ENCODE assay signal across 9 cellular contexts in genomic region chr1:15702722-15703550, GRCh38. TPM values are rescaled to one million over a fixed set of nuclear protein-coding genes. Genes with fewer than 3 reads are reported as not detected.
DNase-seq lines count a peak whose midpoint lies in the region; TF ChIP-seq lines count a peak whose summit lies in the region.
"Had no signal": no experiment of that assay in that cellular context is flagged by ENCODE, and none has a peak within 500 bp of the region (broad histone marks: within the 10 kb centered on the region; RNA-seq: fewer than 3 reads in every experiment).

No MANE protein-coding gene starts in this region.

- TF ChIP-seq CTCF in SK-N-SH (IDR thresholded peaks at IDR 0.05) (peak; percentile 32; the same call in 1 of the 2 replicates), fibroblast of pulmonary artery (IDR thresholded peaks at IDR 0.05; ENCODE audit: low read length, missing control alignments) (peak; percentile 44), osteoblast (IDR thresholded peaks at IDR 0.05; ENCODE audit: extremely low read depth, low read depth, low read length) (peak; percentile 34)

- H3K27ac ChIP-seq in BLaER1 = 0 out of 2 replicates have a peak overlapping the region, but pooled peaks have one; percentile 2
- peak overlapping the region in 1 of 2 experiments; percentile 76; a peak in 2 of 4 replicates for H3K27ac ChIP-seq in SK-N-SH (ENCODE audit: low read depth in 2 of 2, low read length in 1 of 2)
- H3K27ac ChIP-seq in osteoblast (ENCODE audit: low read depth, low read length) = peak overlapping the region; percentile 96
- H3K27ac ChIP-seq: PC-9 had no signal

- H3K27me3 Mint-ChIP-seq in activated T-helper 1 cell treated with anti-CD3 and anti-CD28 coated beads, Interleukin-12 subunit alpha, Interleukin-12 subunit beta, Interleukin-2, Interleukin-4 antibody, amounts not matched to agents 30 ng/mL and 10 ng/mL and 1 ng/mL, durations not matched to agents 14 hours and 24 hours and 36 hours (ENCODE audit: insufficient read depth) = no peaks in the 10 kb centered on the region

- POLR2A ChIA-PET in SK-N-SH (lab: Yijun Ruan, JAX) = no interaction called here

- H3K27me3 ChIP-seq in BLaER1 (no peaks in the 10 kb centered on the region), SK-N-SH (ENCODE audit: insufficient read depth) (no peaks in the 10 kb centered on the region), osteoblast (ENCODE audit: insufficient read depth, low read length) (no peaks in the 10 kb centered on the region)

- H3K36me3 ChIP-seq in BLaER1 (peaks cover 58% of the 10 kb centered on the region), SK-N-SH (replicated peaks in 1 of 2; ENCODE audit: control insufficient read depth in 1 of 2, insufficient read depth in 2 of 2, low read length in 1 of 2) (no peaks in the 10 kb centered on the region), osteoblast (ENCODE audit: insufficient read depth, low read length) (peaks cover 12% of the 10 kb centered on the region)

- no peak for DNase-seq in SK-N-SH
- DNase-seq in fibroblast of pulmonary artery (ENCODE audit: low read depth) = peak; percentile 40
- peak; percentile 86 for DNase-seq in osteoblast (ENCODE audit: insufficient read length, low spot score, missing footprints)
- DNase-seq in activated CD8-positive, alpha-beta memory T cell treated with anti-CD3 and anti-CD28 coated beads for 24 hours = no peak
- DNase-seq in activated T-helper 1 cell treated with anti-CD3 and anti-CD28 coated beads, Interleukin-12 subunit alpha, Interleukin-12 subunit beta, Interleukin-2, Interleukin-4 antibody, amounts not matched to agents 30 ng/mL and 10 ng/mL and 1 ng/mL, durations not matched to agents 14 hours and 24 hours and 36 hours (ENCODE audit: low spot score) = no peak
- no peak for DNase-seq in NCI-H1694 (lab: John Stamatoyannopoulos, UW)
- no peak for DNase-seq in dedifferentiated amniotic fluid mesenchymal stem cell (ENCODE audit: extremely low spot score)

- H3F3A ChIP-seq in SK-N-SH (replicated peaks; ENCODE audit: insufficient read depth) = peaks cover 12% of the 10 kb centered on the region

- H4K20me1 ChIP-seq in BLaER1 = peaks cover 93% of the 10 kb centered on the region
- H4K20me1 ChIP-seq in SK-N-SH (ENCODE audit: insufficient read depth) = peaks cover 32% of the 10 kb centered on the region
- H4K20me1 ChIP-seq in osteoblast (ENCODE audit: insufficient read depth, low read length) = peaks cover 11% of the 10 kb centered on the region

- H3K4me3 ChIP-seq in BLaER1 (no peak overlapping the region), SK-N-SH (ENCODE audit: low read depth in 2 of 2, low read length in 1 of 2) (peak overlapping the region in 1 of 2 experiments; percentile 35; a peak in 1 of 4 replicates), fibroblast of pulmonary artery (replicated peaks; ENCODE audit: low read depth, low read length) (no peak overlapping the region), osteoblast (ENCODE audit: insufficient read depth, low read length) (peak overlapping the region; percentile 43)
- H3K4me3 ChIP-seq: PC-9 had no signal

- H3K4me2 ChIP-seq in BLaER1 = no peak overlapping the region
- H3K4me2 ChIP-seq in SK-N-SH = peak overlapping the region; percentile 14; the same call in 1 of the 2 replicates
- H3K4me2 ChIP-seq in osteoblast (ENCODE audit: insufficient read depth, low read length) = peak overlapping the region; percentile 83
- H3K4me2 ChIP-seq: PC-9 had no signal

- H3K9me3 Mint-ChIP-seq in activated T-helper 1 cell treated with anti-CD3 and anti-CD28 coated beads, Interleukin-12 subunit alpha, Interleukin-12 subunit beta, Interleukin-2, Interleukin-4 antibody, amounts not matched to agents 30 ng/mL and 10 ng/mL and 1 ng/mL, durations not matched to agents 14 hours and 24 hours and 36 hours = no peaks in the 10 kb centered on the region

- peaks cover 20% of the 10 kb centered on the region for H3K36me3 Mint-ChIP-seq in activated T-helper 1 cell treated with anti-CD3 and anti-CD28 coated beads, Interleukin-12 subunit alpha, Interleukin-12 subunit beta, Interleukin-2, Interleukin-4 antibody, amounts not matched to agents 30 ng/mL and 10 ng/mL and 1 ng/mL, durations not matched to agents 14 hours and 24 hours and 36 hours (ENCODE audit: low read depth)

- intact Hi-C loops in activated T-helper 1 cell treated with anti-CD3 and anti-CD28 coated beads, Interleukin-12 subunit alpha, Interleukin-12 subunit beta, Interleukin-2, Interleukin-4 antibody, amounts not matched to agents 30 ng/mL and 10 ng/mL and 1 ng/mL, durations not matched to agents 14 hours and 24 hours and 36 hours (cut with micrococcal nuclease) = no loop called here

- no peak overlapping the region for H2AFZ ChIP-seq in SK-N-SH (ENCODE audit: low read depth)
- H2AFZ ChIP-seq in osteoblast (ENCODE audit: low read length) = peak overlapping the region; percentile 71
- H2AFZ ChIP-seq: PC-9 had no signal

- H3K27ac Mint-ChIP-seq in activated T-helper 1 cell treated with anti-CD3 and anti-CD28 coated beads, Interleukin-12 subunit alpha, Interleukin-12 subunit beta, Interleukin-2, Interleukin-4 antibody, amounts not matched to agents 30 ng/mL and 10 ng/mL and 1 ng/mL, durations not matched to agents 14 hours and 24 hours and 36 hours = no peak overlapping the region

- 80% methylated on average over 17 of the region's 19 CpGs for WGBS in SK-N-SH (ENCODE audit: low lambda C conversion rate)

- no peak overlapping the region for H3K4me3 Mint-ChIP-seq in activated T-helper 1 cell treated with anti-CD3 and anti-CD28 coated beads, Interleukin-12 subunit alpha, Interleukin-12 subunit beta, Interleukin-2, Interleukin-4 antibody, amounts not matched to agents 30 ng/mL and 10 ng/mL and 1 ng/mL, durations not matched to agents 14 hours and 24 hours and 36 hours

- no peak for TF ChIP-seq EP300 in SK-N-SH (IDR thresholded peaks at IDR 0.05; ENCODE audit: borderline replicate concordance in 1 of 2, low read depth in 1 of 2, low read length in 1 of 2)

- peaks cover 35% of the 10 kb centered on the region for H3K4me1 ChIP-seq in BLaER1
- H3K4me1 ChIP-seq in SK-N-SH (ENCODE audit: control insufficient read depth in 1 of 2, insufficient read depth in 2 of 2, low read depth in 1 of 2, low read length in 1 of 2) = peaks cover 0 to 6% of the 10 kb centered on the region in 2 experiments; a peak in 2 of 4 replicates
- peaks cover 27% of the 10 kb centered on the region for H3K4me1 ChIP-seq in osteoblast (ENCODE audit: insufficient read depth, low read length)

- H3K4me1 Mint-ChIP-seq in activated T-helper 1 cell treated with anti-CD3 and anti-CD28 coated beads, Interleukin-12 subunit alpha, Interleukin-12 subunit beta, Interleukin-2, Interleukin-4 antibody, amounts not matched to agents 30 ng/mL and 10 ng/mL and 1 ng/mL, durations not matched to agents 14 hours and 24 hours and 36 hours (ENCODE audit: low read depth) = peaks cover 24% of the 10 kb centered on the region

- TF ChIP-seq RAD21 in SK-N-SH (IDR thresholded peaks at IDR 0.05; ENCODE audit: low read length) = no peak

- no peaks in the 10 kb centered on the region for H3K9me2 ChIP-seq in SK-N-SH

- no peak overlapping the region for H3K9ac ChIP-seq in BLaER1
- peak overlapping the region; percentile 21; the same call in 1 of the 2 replicates for H3K9ac ChIP-seq in SK-N-SH

- H3K9me3 ChIP-seq in BLaER1 (no peaks in the 10 kb centered on the region), SK-N-SH (no peaks in the 10 kb centered on the region), osteoblast (ENCODE audit: low read depth, low read length) (no peaks in the 10 kb centered on the region)

- H3K79me2 ChIP-seq in SK-N-SH (ENCODE audit: insufficient read depth) = peaks cover 94% of the 10 kb centered on the region
- H3K79me2 ChIP-seq in osteoblast (ENCODE audit: insufficient read depth, low read length) = peaks cover 85% of the 10 kb centered on the region

- CTCF ChIA-PET in SK-N-SH (lab: Yijun Ruan, JAX) = no interaction called here

TF ChIP-seq in SK-N-SH, 30 proteins besides CTCF, POLR2A, EP300 and RAD21:
- TF ChIP-seq SIN3A (IDR thresholded peaks at IDR 0.05; ENCODE audit: borderline replicate concordance, low read depth, low read length) (no peak), MEF2A (IDR thresholded peaks at IDR 0.05; ENCODE audit: borderline replicate concordance, low read depth) (no peak), CHD2 (IDR thresholded peaks at IDR 0.05; ENCODE audit: low read length, partially characterized antibody) (no peak)

RNA-seq across cellular contexts. Expression of gene PLEKHM2, which starts 18.8 kb away (rescaled TPM):
- 37.0 and 38.9 TPM in 2 replicates for polyA plus RNA-seq in SK-N-SH (2012; rRNA removed)
- 13.2 and 22.5 TPM in 2 replicates for polyA plus RNA-seq in SK-N-SH (2012; cell fraction: cytosol; rRNA removed)
- 94.8 and 96.6 TPM in 2 replicates for polyA plus RNA-seq in SK-N-SH (2012; cell fraction: nucleus; rRNA removed)
- 123 and 132 TPM in 2 replicates for total RNA-seq in osteoblast
- total RNA-seq in activated T-helper 1 cell treated with anti-CD3 and anti-CD28 coated beads, Interleukin-12 subunit alpha, Interleukin-12 subunit beta, Interleukin-2, Interleukin-4 antibody, amounts not matched to agents 30 ng/mL and 10 ng/mL and 1 ng/mL, durations not matched to agents 14 hours and 24 hours and 36 hours = 65.5 and 66.2 TPM in 2 replicates

RNA-seq across cellular contexts. Expression of gene SLC25A34, which starts 33.1 kb away (rescaled TPM):
- polyA plus RNA-seq in SK-N-SH (2012; rRNA removed) = 1.2 and 1.4 TPM in 2 replicates
- polyA plus RNA-seq in SK-N-SH (2012; cell fraction: cytosol; rRNA removed) = 0.31 and 0.38 TPM in 2 replicates
- polyA plus RNA-seq in SK-N-SH (2012; cell fraction: nucleus; rRNA removed) = 6.3 and 6.5 TPM in 2 replicates
- total RNA-seq in osteoblast = 1.4 and 1.5 TPM in 2 replicates
- total RNA-seq in activated T-helper 1 cell treated with anti-CD3 and anti-CD28 coated beads, Interleukin-12 subunit alpha, Interleukin-12 subunit beta, Interleukin-2, Interleukin-4 antibody, amounts not matched to agents 30 ng/mL and 10 ng/mL and 1 ng/mL, durations not matched to agents 14 hours and 24 hours and 36 hours = 1.1 and 1.8 TPM in 2 replicates

RNA-seq across cellular contexts. Expression of gene TMEM82, which starts 39.4 kb away (rescaled TPM):
- not detected in 2 replicates for polyA plus RNA-seq in SK-N-SH (2012; rRNA removed)
- polyA plus RNA-seq in SK-N-SH (2012; cell fraction: cytosol; rRNA removed) = not detected in 2 replicates
- not detected in 2 replicates for polyA plus RNA-seq in SK-N-SH (2012; cell fraction: nucleus; rRNA removed)
- not detected in 2 replicates for total RNA-seq in osteoblast
- total RNA-seq in activated T-helper 1 cell treated with anti-CD3 and anti-CD28 coated beads, Interleukin-12 subunit alpha, Interleukin-12 subunit beta, Interleukin-2, Interleukin-4 antibody, amounts not matched to agents 30 ng/mL and 10 ng/mL and 1 ng/mL, durations not matched to agents 14 hours and 24 hours and 36 hours = not detected in 2 replicates
- total RNA-seq: PC-9 had no signal

RNA-seq across cellular contexts. Expression of gene FBLIM1, which starts 55.7 kb away (rescaled TPM):
- polyA plus RNA-seq in SK-N-SH (2012; rRNA removed) = 89.8 and 93.8 TPM in 2 replicates
- 46.9 and 61.8 TPM in 2 replicates for polyA plus RNA-seq in SK-N-SH (2012; cell fraction: cytosol; rRNA removed)
- polyA plus RNA-seq in SK-N-SH (2012; cell fraction: nucleus; rRNA removed) = 155 and 177 TPM in 2 replicates
- total RNA-seq in osteoblast = 108 and 121 TPM in 2 replicates
- total RNA-seq in activated T-helper 1 cell treated with anti-CD3 and anti-CD28 coated beads, Interleukin-12 subunit alpha, Interleukin-12 subunit beta, Interleukin-2, Interleukin-4 antibody, amounts not matched to agents 30 ng/mL and 10 ng/mL and 1 ng/mL, durations not matched to agents 14 hours and 24 hours and 36 hours = not detected in 2 replicates

Comparison
In these comparisons a context has a peak if more than half of its experiments do, and no peak if none do; other contexts are left out.
1. DNase-seq: peak in fibroblast of pulmonary artery (single experiment) and osteoblast (single experiment); none in SK-N-SH (single experiment), activated CD8-positive, alpha-beta memory T cell treated with anti-CD3 and anti-CD28 coated beads for 24 hours (single experiment), activated T-helper 1 cell treated with anti-CD3 and anti-CD28 coated beads, Interleukin-12 subunit alpha, Interleukin-12 subunit beta, Interleukin-2, Interleukin-4 antibody, amounts not matched to agents 30 ng/mL and 10 ng/mL and 1 ng/mL, durations not matched to agents 14 hours and 24 hours and 36 hours (single experiment), NCI-H1694 (single experiment) and dedifferentiated amniotic fluid mesenchymal stem cell (single experiment).
2. Peak in every context shown above with its lines, with median percentiles within 50 percentile points of each other: CTCF ChIP-seq.